Comparison of ENCODE assay signal across 15 cellular contexts in the genomic region with DNA sequence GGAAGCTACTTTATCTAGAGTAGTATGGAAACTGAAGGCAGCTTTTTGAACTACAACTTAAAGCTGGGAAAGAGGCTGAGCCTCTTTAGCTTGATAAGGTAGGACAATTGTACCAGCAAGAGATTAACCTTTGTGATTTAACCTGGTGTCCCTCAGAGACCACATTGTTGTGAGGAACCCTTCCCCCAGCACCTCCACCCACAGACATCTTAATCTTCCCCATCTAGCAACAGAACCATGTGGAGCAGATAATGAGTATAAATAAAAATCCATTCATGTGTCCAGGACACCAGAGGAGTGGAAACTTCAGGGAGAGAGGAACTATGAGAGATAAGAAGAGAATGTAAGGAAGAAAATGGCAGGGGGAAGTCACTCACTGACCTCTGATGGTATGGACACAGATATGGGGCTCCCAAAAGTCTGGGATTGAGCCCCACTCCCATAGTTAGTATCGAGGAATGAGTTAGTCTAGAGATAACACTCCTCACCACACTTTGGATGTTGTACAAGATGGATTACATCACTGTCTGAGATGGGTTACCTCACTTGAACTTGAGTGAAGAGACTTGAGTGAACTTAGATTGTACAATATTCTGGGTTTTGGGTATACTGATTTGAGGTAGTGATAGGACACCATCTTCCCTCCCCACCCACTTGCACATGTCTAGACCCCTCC. TPM values are rescaled to one million over a fixed set of nuclear protein-coding genes. Genes with fewer than 3 reads are reported as not detected.
DNase-seq lines count a peak whose midpoint lies in the region; ATAC-seq, FAIRE-seq and TF ChIP-seq lines count a peak whose summit lies in the region.
"Had no signal": no experiment of that assay in that cellular context is flagged by ENCODE, and none has a peak within 500 bp of the region (broad histone marks: within the 10 kb centered on the region; RNA-seq: fewer than 3 reads in every experiment).

No MANE protein-coding gene starts in this region.

- ATAC-seq in HG03139 (IDR thresholded peaks at IDR 0.05; ENCODE audit: unreplicated experiment) (no peak), GM18870 (IDR thresholded peaks at IDR 0.05; ENCODE audit: unreplicated experiment) (no peak)

- H3K4me2 ChIP-seq in GM23248 (ENCODE audit: unreplicated experiment), result no peak overlapping the region

- H3K4me1 ChIP-seq in GM23248 (ENCODE audit: insufficient read depth) (peaks cover 68% of the 10 kb centered on the region), HUES48 (ENCODE audit: control insufficient read depth, insufficient read depth, low read length) (peaks cover 22% of the 10 kb centered on the region), ascending aorta (peaks cover 0 to 60% of the 10 kb centered on the region in 2 donors), kidney (ENCODE audit: control insufficient read depth in 1 of 2, insufficient read depth in 1 of 2, low read depth in 1 of 2, low read length in 2 of 2) (peaks cover 0 to 12% of the 10 kb centered on the region in 2 donors)

- no peak overlapping the region for H2AFZ ChIP-seq in GM23248

- H3F3A ChIP-seq in GM23248 (ENCODE audit: insufficient read depth), result peaks cover 44% of the 10 kb centered on the region

- TF ChIP-seq CTCF in ascending aorta (IDR thresholded peaks at IDR 0.05), result no peak
- no peak for TF ChIP-seq CTCF in fibroblast of the aortic adventitia (IDR thresholded peaks at IDR 0.05; ENCODE audit: insufficient read depth, low read length)
- TF ChIP-seq CTCF in kidney (IDR thresholded peaks at IDR 0.05; ENCODE audit: borderline replicate concordance, extremely low read depth, insufficient read depth), result no peak

- H3K4me3 ChIP-seq in GM23248 (no peak overlapping the region), HUES48 (ENCODE audit: low read depth, low read length) (no peak overlapping the region), ascending aorta (no peak overlapping the region), fibroblast of the aortic adventitia (ENCODE audit: low read depth, low read length) (no peak overlapping the region), kidney (ENCODE audit: low read length in 2 of 2) (no peak overlapping the region)

- no peak for FAIRE-seq in kidney (lab: Jason Lieb, UNC)

- in situ Hi-C loops in GM23248 (cut with MboI), result no loop called here

- no peaks in the 10 kb centered on the region for H3K27me3 ChIP-seq in GM23248 (replicated peaks; ENCODE audit: insufficient read depth)
- H3K27me3 ChIP-seq in HUES48 (ENCODE audit: control insufficient read depth, insufficient read depth, low read length), result no peaks in the 10 kb centered on the region
- no peaks in the 10 kb centered on the region for H3K27me3 ChIP-seq in ascending aorta

- no peaks in the 10 kb centered on the region for H3K79me2 ChIP-seq in GM23248 (ENCODE audit: insufficient read depth)

- intact Hi-C loops in ascending aorta (cut with DNase I), result no loop called here
- intact Hi-C loops in kidney (cut with DNase I), result no loop called here

- H3K9ac ChIP-seq in GM23248 (no peak overlapping the region), HUES48 (ENCODE audit: low read depth, low read length) (no peak overlapping the region), kidney (ENCODE audit: low read length in 2 of 2) (no peak overlapping the region)

- H3K36me3 ChIP-seq in GM23248 (ENCODE audit: low read depth), result no peaks in the 10 kb centered on the region
- no peaks in the 10 kb centered on the region for H3K36me3 ChIP-seq in HUES48 (ENCODE audit: control insufficient read depth, insufficient read depth, low read length)
- H3K36me3 ChIP-seq in ascending aorta, result no peaks in the 10 kb centered on the region
- H3K36me3 ChIP-seq in kidney (ENCODE audit: control insufficient read depth in 1 of 2, insufficient read depth in 2 of 2, low read length in 2 of 2), result no peaks in the 10 kb centered on the region

- DNase-seq in GM23248 (peak; percentile 17), ascending aorta (ENCODE audit: low spot score in 2 of 2) (no peak), fibroblast of the aortic adventitia (ENCODE audit: low read depth) (peak; percentile 74), kidney (no peak), NCI-H774 (lab: John Stamatoyannopoulos, UW) (no peak)
- DNase-seq: CD4-positive, alpha-beta T cell; DMS79; GDM1; NCI-H1436 treated with DMSO at 0.1 percent for 48 hours; NCI-H2227 treated with DMSO at 0.1 percent for 48 hours; NCI-H526; NK-92 treated with Interleukin-12 subunit alpha and Interleukin-12 subunit beta, amount 100 ng/mL, for 24 hours had no signal

- H3K9me2 ChIP-seq in GM23248 (ENCODE audit: insufficient read depth), result no peaks in the 10 kb centered on the region

- H3K9me3 ChIP-seq in GM23248 (ENCODE audit: low read depth), result no peaks in the 10 kb centered on the region
- no peaks in the 10 kb centered on the region for H3K9me3 ChIP-seq in HUES48 (ENCODE audit: control insufficient read depth, insufficient read depth, low read length)
- H3K9me3 ChIP-seq in ascending aorta, result no peaks in the 10 kb centered on the region
- H3K9me3 ChIP-seq in kidney (ENCODE audit: control insufficient read depth in 1 of 2, low read length in 2 of 2), result no peaks in the 10 kb centered on the region

- 24 to 29% methylated on average over 1 of the region's 1 CpG for WGBS in GM23248 (ENCODE audit: low coverage in 1 of 2, low lambda C conversion rate in 2 of 2, missing lambda C conversion rate in 2 of 2), 2 experiments

- no peaks in the 10 kb centered on the region for H4K20me1 ChIP-seq in GM23248 (ENCODE audit: insufficient read depth)

- H3K27ac ChIP-seq in GM23248, result no peak overlapping the region
- peak overlapping the region; percentile 8 for H3K27ac ChIP-seq in HUES48 (ENCODE audit: low read depth, low read length)
- peak overlapping the region; percentile 11 to 80 for H3K27ac ChIP-seq in ascending aorta
- no peak overlapping the region for H3K27ac ChIP-seq in kidney (ENCODE audit: low read depth in 2 of 2, low read length in 2 of 2)

RNA-seq across cellular contexts. Expression of a gene that starts 33.9 kb away (rescaled TPM):
- 1,383 and 1,539 TPM in 2 replicates for total RNA-seq in GM23248 (2014; rRNA removed; shearing (Covaris generic))
- polyA plus RNA-seq in GM23248 (2016; fragmentation: Nextera tagmentation; extraction: Ambion mirVana) (649 and 683 TPM in 2 replicates), kidney (ENCODE audit: insufficient read depth, low read depth, low replicate concordance) (38.6 TPM)
- total RNA-seq in ascending aorta (384 TPM), fibroblast of the aortic adventitia (ENCODE audit: low replicate concordance) (1,199 and 1,239 TPM in 2 replicates), kidney (189 TPM)

Comparison
In these comparisons a context has a peak if more than half of its experiments do, and no peak if none do; other contexts are left out.
1. DNase-seq: peak in GM23248 (single experiment) and fibroblast of the aortic adventitia (single experiment); none in ascending aorta (0 of 2), kidney (single experiment) and NCI-H774 (single experiment).
2. H3K27ac ChIP-seq: peak in HUES48 (single experiment) and ascending aorta (2 of 2); none in GM23248 (single experiment) and kidney (0 of 2).